ENCODE assay signal across 21 cellular contexts in genomic region chr7:83149466-83149865, GRCh38. TPM values are rescaled to one million over a fixed set of nuclear protein-coding genes. Genes with fewer than 3 reads are reported as not detected.
DNase-seq lines count a peak whose midpoint lies in the region; ATAC-seq and TF ChIP-seq lines count a peak whose summit lies in the region.
"Had no signal": no experiment of that assay in that cellular context is flagged by ENCODE, and none has a peak within 500 bp of the region (broad histone marks: within the 10 kb centered on the region; RNA-seq: fewer than 3 reads in every experiment).

No MANE protein-coding gene starts in this region.

- no peaks in the 10 kb centered on the region for H3K27me3 ChIP-seq in HCT116 (ENCODE audit: insufficient read depth, low read length)
- H3K27me3 ChIP-seq: BE2C, hepatocyte had no signal

- H3K9ac ChIP-seq in HCT116 (ENCODE audit: low read length): no peak overlapping the region
- H3K9ac ChIP-seq: parathyroid adenoma had no signal

- no peaks in the 10 kb centered on the region for H3K9me3 ChIP-seq in HCT116 (ENCODE audit: control insufficient read depth in 1 of 2, insufficient read depth in 1 of 2, low read depth in 1 of 2, low read length in 2 of 2)
- H3K9me3 ChIP-seq: BE2C had no signal

- no peaks in the 10 kb centered on the region for H3K9me2 ChIP-seq in HCT116 (ENCODE audit: insufficient read depth)

- no peak overlapping the region for H2AFZ ChIP-seq in HCT116 (ENCODE audit: low read depth, low read length, poor library complexity, severe bottlenecking)
- H2AFZ ChIP-seq: hepatocyte, parathyroid adenoma had no signal

- POLR2A ChIA-PET in HCT116 (lab: Charles Lee): no interaction called here

- H3K79me2 ChIP-seq in HCT116 (ENCODE audit: insufficient read depth, low read length): no peaks in the 10 kb centered on the region
- H3K79me2 ChIP-seq: hepatocyte had no signal

- no peaks in the 10 kb centered on the region for H4K20me1 ChIP-seq in HCT116 (ENCODE audit: insufficient read depth)

- TF ChIP-seq POLR2A in HCT116 (IDR thresholded peaks at IDR 0.05; ENCODE audit: borderline replicate concordance, extremely low read depth, insufficient read depth, insufficient read length): no peak

- TF ChIP-seq RAD21 in HCT116 (IDR thresholded peaks at IDR 0.05; ENCODE audit: low read depth): no peak

- RAD21 ChIA-PET in HCT116 (lab: Charles Lee; ENCODE audit: low non-redundant PET in 1 of 2, low total read pairs in 2 of 2, uncharacterized antibody in 2 of 2, unreplicated experiment in 2 of 2): no interaction called here

- H3K4me3 ChIP-seq in HCT116 (replicated peaks in 1 of 2; ENCODE audit: low read depth in 1 of 2, low read length in 2 of 2) (no peak overlapping the region), cardiac fibroblast (replicated peaks in 1 of 2; ENCODE audit: low read depth in 2 of 2, low read length in 2 of 2) (no peak overlapping the region)
- H3K4me3 ChIP-seq: hepatocyte, skin epidermis had no signal

- no peaks in the 10 kb centered on the region for H3K36me3 ChIP-seq in HCT116 (ENCODE audit: control insufficient read depth in 1 of 2, insufficient read depth in 2 of 2, low read length in 2 of 2)

- intact Hi-C loops in HCT116 (cut with micrococcal nuclease): no loop called here

- H3K4me2 ChIP-seq in HCT116 (ENCODE audit: low read length): peak overlapping the region; percentile 30
- H3K4me2 ChIP-seq: hepatocyte had no signal

- DNase-seq in HCT116 (ENCODE audit: low read depth, low spot score): no peak
- peak; percentile 54 for DNase-seq in NCI-H226
- DNase-seq in cardiac fibroblast (ENCODE audit: low read depth in 2 of 2): peak; percentile 25 to 54
- peak; percentile 36 for DNase-seq in non-pigmented ciliary epithelial cell (ENCODE audit: low read depth)
- DNase-seq in KG1 (lab: John Stamatoyannopoulos, UW): no peak
- DNase-seq: activated CD8-positive, alpha-beta memory T cell treated with anti-CD3 and anti-CD28 coated beads for 24 hours; BE2C; caudate nucleus; effector memory CD4-positive, alpha-beta T cell; naive thymus-derived CD8-positive, alpha-beta T cell; NCI-H1930; NCI-H446 treated with DMSO at 0.1 percent for 48 hours; Right ventricle myocardium superior; substantia nigra; T-helper 2 cell had no signal

- no peak for ATAC-seq in HCT116
- ATAC-seq in GM21381 (IDR thresholded peaks at IDR 0.05; ENCODE audit: unreplicated experiment): no peak
- ATAC-seq in HG03159 (IDR thresholded peaks at IDR 0.05; ENCODE audit: unreplicated experiment): no peak
- ATAC-seq: naive thymus-derived CD8-positive, alpha-beta T cell had no signal

- no peak overlapping the region for H3K27ac ChIP-seq in HCT116 (ENCODE audit: low read depth, low read length)
- H3K27ac ChIP-seq: hepatocyte, parathyroid adenoma, skin epidermis had no signal

- TF ChIP-seq CTCF in HCT116 (IDR thresholded peaks at IDR 0.05 in 2 of 3, conservative IDR thresholded peaks at IDR 0.05 in 1 of 3; ENCODE audit: borderline replicate concordance in 1 of 3, insufficient read depth in 1 of 3, low read depth in 2 of 3, low read length in 2 of 3) (no peak), cardiac fibroblast (IDR thresholded peaks at IDR 0.05; ENCODE audit: low read depth, low read length) (no peak)

- CTCF ChIA-PET in HCT116 (lab: Charles Lee): no interaction called here

- peaks cover 0 to 20% of the 10 kb centered on the region in 2 experiments; a peak in 2 of 4 replicates for H3K4me1 ChIP-seq in HCT116 (ENCODE audit: control insufficient read depth in 1 of 2, insufficient read depth in 2 of 2, low read length in 2 of 2)

- BruUV-seq in HCT116 (replicated peaks; lab: Mats Ljungman, UMichigan): no TSS peak

TF ChIP-seq in HCT116, 20 proteins besides CTCF, POLR2A, EP300 and RAD21:
- TF ChIP-seq FOSL1 (IDR thresholded peaks at IDR 0.05; ENCODE audit: low read depth): no peak
- no peak for TF ChIP-seq ZBTB33 (IDR thresholded peaks at IDR 0.05; ENCODE audit: extremely low read depth, insufficient replicate concordance, low read length)
- TF ChIP-seq JUND (IDR thresholded peaks at IDR 0.05): no peak
- no peak for TF ChIP-seq ZNF274 (IDR thresholded peaks at IDR 0.05; ENCODE audit: low read depth, low read length)
- no peak for TF ChIP-seq MAX (IDR thresholded peaks at IDR 0.05)
- TF ChIP-seq ATF3 (IDR thresholded peaks at IDR 0.05): no peak
- TF ChIP-seq TCF7L2 (IDR thresholded peaks at IDR 0.05; ENCODE audit: borderline replicate concordance, extremely low read depth, insufficient read depth, insufficient read length): no peak
- TF ChIP-seq EZH2phosphoT487 (IDR thresholded peaks at IDR 0.05; ENCODE audit: borderline replicate concordance): no peak
- TF ChIP-seq EZH2 (IDR thresholded peaks at IDR 0.05): no peak
- TF ChIP-seq POLR2AphosphoS5 (IDR thresholded peaks at IDR 0.05; ENCODE audit: low read depth, low read length): no peak
- TF ChIP-seq CBX3 (IDR thresholded peaks at IDR 0.05; ENCODE audit: low read depth): no peak
- no peak for TF ChIP-seq REST (IDR thresholded peaks at IDR 0.05; ENCODE audit: low read depth)
- TF ChIP-seq SIN3A (IDR thresholded peaks at IDR 0.05; ENCODE audit: low read depth): no peak
- no peak for TF ChIP-seq ELF1 (IDR thresholded peaks at IDR 0.05; ENCODE audit: borderline replicate concordance, low read depth)
- TF ChIP-seq YY1 (IDR thresholded peaks at IDR 0.05; ENCODE audit: extremely low read depth, insufficient replicate concordance, low read depth, low read length): no peak
- no peak for TF ChIP-seq SRF (IDR thresholded peaks at IDR 0.05; ENCODE audit: low read depth)
- TF ChIP-seq EGR1 (IDR thresholded peaks at IDR 0.05; ENCODE audit: low read depth): no peak
- TF ChIP-seq CEBPB (IDR thresholded peaks at IDR 0.05; ENCODE audit: low read depth): no peak
- no peak for TF ChIP-seq SP1 (IDR thresholded peaks at IDR 0.05; ENCODE audit: low read depth)

RNA-seq across cellular contexts. Expression of gene PCLO, which starts 13.2 kb away (rescaled TPM):
- total RNA-seq in HCT116 (2021; ENCODE audit: unreplicated experiment): 2.4 TPM
- 1.1 and 2.1 TPM in 2 replicates for polyA plus RNA-seq in HCT116 (2012)
- total RNA-seq: activated T-helper 1 cell treated with anti-CD3 and anti-CD28 coated beads, Interleukin-12 subunit alpha, Interleukin-12 subunit beta, Interleukin-2, Interleukin-4 antibody, amounts not matched to agents 30 ng/mL and 10 ng/mL and 1 ng/mL, durations not matched to agents 14 hours and 24 hours and 36 hours; naive thymus-derived CD8-positive, alpha-beta T cell had no signal
- polyA plus RNA-seq: naive thymus-derived CD8-positive, alpha-beta T cell had no signal

Comparison
In these comparisons a context has a peak if more than half of its experiments do, and no peak if none do; other contexts are left out.
1. DNase-seq: peak in NCI-H226 (single experiment), cardiac fibroblast (2 of 2) and non-pigmented ciliary epithelial cell (single experiment); none in HCT116 (single experiment) and KG1 (single experiment).